Comparison of ENCODE assay signal across 26 cellular contexts in genomic region chr3:118740722-118741290, GRCh38.
"Had no signal": no experiment of that assay in that cellular context is flagged by ENCODE, and none has a peak within 500 bp of the region (broad histone marks: within the 10 kb centered on the region; RNA-seq: fewer than 3 reads in every experiment).

No MANE protein-coding gene starts in this region.

- DNase-seq: colonic mucosa; effector memory CD4-positive, alpha-beta T cell; erythroblast; hypothalamus; immature natural killer cell; islet precursor cell; kidney glomerular epithelial cell; left colon; left ventricle myocardium superior; natural killer cell; occipital lobe; ovary; posterior cingulate gyrus; psoas muscle; right cardiac atrium; small intestine; stimulated activated CD4-positive, alpha-beta T cell treated with anti-CD3 and anti-CD28 coated beads, Interleukin-15, amount 100 ng/mL, for 24 hours; stimulated activated CD4-positive, alpha-beta T cell treated with anti-CD3 and anti-CD28 coated beads, Interleukin-4, amount 100 ng/mL, for 1 hour; stimulated activated CD8-positive, alpha-beta memory T cell treated with anti-CD3 and anti-CD28 coated beads, Interleukin-4, amount 100 ng/mL, for 48 hours; stimulated activated naive CD4-positive, alpha-beta T cell; stimulated activated naive CD8-positive, alpha-beta T cell treated with anti-CD3 and anti-CD28 coated beads, Interleukin-15, amount 100 ng/mL, for 72 hours; transverse colon; upper lobe of right lung; uterus had no signal

- H3K4me3 ChIP-seq: colonic mucosa, lung, ovary, psoas muscle, suprapubic skin, transverse colon, upper lobe of right lung, uterus had no signal

- ATAC-seq: left colon; left ventricle myocardium superior; natural killer cell; psoas muscle; right cardiac atrium; stimulated activated naive CD8-positive, alpha-beta T cell treated with anti-CD3 and anti-CD28 coated beads, Interleukin-15, amount 100 ng/mL, for 72 hours; upper lobe of right lung had no signal

- H3K36me3 ChIP-seq: colonic mucosa, ovary, suprapubic skin, transverse colon, upper lobe of right lung, uterus had no signal

- H3K27ac ChIP-seq: colonic mucosa, ovary, psoas muscle, suprapubic skin, transverse colon, upper lobe of right lung, uterus had no signal

- H3K27me3 ChIP-seq: colonic mucosa, ovary, suprapubic skin, transverse colon, upper lobe of right lung, uterus had no signal

- H3K4me1 ChIP-seq: colonic mucosa, psoas muscle, suprapubic skin, transverse colon, upper lobe of right lung, uterus had no signal

- H3K9me3 ChIP-seq: colonic mucosa, ovary, psoas muscle, upper lobe of right lung, uterus had no signal
